In genomic region chr13:27347373-27347772, GRCh38 we compare ENCODE assay signal across 23 cellular contexts.
"Had no signal": no experiment of that assay in that cellular context is flagged by ENCODE, and none has a peak within 500 bp of the region (broad histone marks: within the 10 kb centered on the region; RNA-seq: fewer than 3 reads in every experiment).

No MANE protein-coding gene starts in this region.

- H3K36me3 ChIP-seq: lower lobe of right lung, sigmoid colon, upper lobe of left lung had no signal

- H3K4me3 ChIP-seq: body of pancreas, hepatocyte, lower lobe of right lung, sigmoid colon, upper lobe of left lung had no signal

- H3K4me1 ChIP-seq: body of pancreas, foreskin keratinocyte had no signal

- H3K27ac ChIP-seq: body of pancreas, foreskin keratinocyte, hepatocyte, lower lobe of right lung, sigmoid colon, upper lobe of left lung, VCaP had no signal

- H3K9me3 ChIP-seq: body of pancreas, lower lobe of right lung, sigmoid colon, upper lobe of left lung had no signal

- DNase-seq: activated CD4-positive, alpha-beta T cell treated with anti-CD3 and anti-CD28 coated beads, Interleukin-2, amount 10 ng/mL, durations not matched to agents 7 days and 5 days; activated CD4-positive, CD25-positive, alpha-beta regulatory T cell treated with anti-CD3 and anti-CD28 coated beads, Interleukin-2, amount 50 U/mL, for 72 hours; activated CD8-positive, alpha-beta memory T cell treated with anti-CD3 and anti-CD28 coated beads, Interleukin-2, amount 10 ng/mL, durations not matched to agents 7 days and 5 days; activated CD8-positive, alpha-beta T cell treated with anti-CD3 and anti-CD28 coated beads for 36 hours; activated effector memory CD4-positive, alpha-beta T cell treated with anti-CD3 and anti-CD28 coated beads, Interleukin-2, amount 50 U/mL, for 16 hours; activated naive CD4-positive, alpha-beta T cell treated with anti-CD3 and anti-CD28 coated beads, Interleukin-2, amount 10 ng/mL, durations not matched to agents 7 days and 5 days; activated T-cell treated with anti-CD3 and anti-CD28 coated beads for 4 hours; body of pancreas; dermis blood vessel endothelial cell; effector CD8-positive, alpha-beta T cell; foreskin keratinocyte; glutamatergic neuron; immature natural killer cell; lower lobe of right lung; naive thymus-derived CD4-positive, alpha-beta T cell; retina; sigmoid colon; stimulated activated CD4-positive, alpha-beta T cell treated with anti-CD3 and anti-CD28 coated beads, Interleukin-4, amount 100 ng/mL, for 1 hour; stimulated activated naive CD8-positive, alpha-beta T cell treated with anti-CD3 and anti-CD28 coated beads, Interleukin-15, Interleukin-2, amounts not matched to agents 100 U/mL and 50 U/mL, for 24 hours; upper lobe of left lung had no signal

- ATAC-seq: activated CD8-positive, alpha-beta memory T cell treated with anti-CD3 and anti-CD28 coated beads, Interleukin-2, amount 10 ng/mL, durations not matched to agents 7 days and 5 days; activated CD8-positive, alpha-beta T cell treated with anti-CD3 and anti-CD28 coated beads for 36 hours; body of pancreas; foreskin keratinocyte; left lobe of liver; lower lobe of right lung; naive thymus-derived CD4-positive, alpha-beta T cell; stimulated activated naive CD8-positive, alpha-beta T cell treated with anti-CD3 and anti-CD28 coated beads, Interleukin-15, Interleukin-2, amounts not matched to agents 100 U/mL and 50 U/mL, for 24 hours had no signal
